Comparison of ENCODE assay signal across 1 cellular context in the genomic region with DNA sequence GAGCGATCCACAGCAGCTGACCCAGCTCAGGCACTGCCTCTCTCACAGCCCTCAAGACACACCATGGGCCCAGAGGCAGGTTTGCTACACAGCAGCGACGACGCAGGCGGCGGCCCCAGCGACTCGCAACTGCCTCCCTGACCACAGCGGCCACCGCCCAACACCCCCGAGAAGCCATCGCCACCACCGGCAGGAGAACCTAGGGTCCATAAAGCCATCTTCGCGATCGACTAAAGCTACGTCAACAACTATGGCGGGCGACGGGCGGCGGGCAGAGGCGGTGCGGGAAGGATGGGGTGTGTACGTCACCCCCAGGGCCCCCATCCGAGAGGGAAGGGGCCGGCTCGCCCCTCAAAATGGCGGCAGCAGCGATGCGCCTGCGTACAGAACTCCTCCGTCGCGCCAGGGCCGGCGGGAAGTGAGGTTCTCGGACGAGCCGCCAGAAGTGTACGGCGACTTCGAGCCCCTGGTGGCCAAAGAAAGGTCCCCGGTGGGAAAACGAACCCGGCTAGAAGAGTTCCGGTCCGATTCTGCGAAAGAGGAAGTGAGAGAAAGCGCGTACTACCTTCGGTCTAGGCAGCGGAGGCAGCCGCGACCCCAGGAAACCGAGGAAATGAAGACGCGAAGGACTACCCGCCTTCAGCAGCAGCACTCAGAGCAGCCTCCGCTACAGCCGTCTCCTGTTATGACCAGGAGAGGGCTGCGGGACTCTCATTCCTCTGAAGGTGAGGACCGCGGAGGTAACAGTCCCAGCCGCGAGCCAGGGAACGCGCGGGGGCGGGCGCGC.
A peak's percentile ranks its signal among the peaks of the same experiment; 100 is the strongest.
TF ChIP-seq lines count a peak whose summit lies in the region.

A gene with protein sequence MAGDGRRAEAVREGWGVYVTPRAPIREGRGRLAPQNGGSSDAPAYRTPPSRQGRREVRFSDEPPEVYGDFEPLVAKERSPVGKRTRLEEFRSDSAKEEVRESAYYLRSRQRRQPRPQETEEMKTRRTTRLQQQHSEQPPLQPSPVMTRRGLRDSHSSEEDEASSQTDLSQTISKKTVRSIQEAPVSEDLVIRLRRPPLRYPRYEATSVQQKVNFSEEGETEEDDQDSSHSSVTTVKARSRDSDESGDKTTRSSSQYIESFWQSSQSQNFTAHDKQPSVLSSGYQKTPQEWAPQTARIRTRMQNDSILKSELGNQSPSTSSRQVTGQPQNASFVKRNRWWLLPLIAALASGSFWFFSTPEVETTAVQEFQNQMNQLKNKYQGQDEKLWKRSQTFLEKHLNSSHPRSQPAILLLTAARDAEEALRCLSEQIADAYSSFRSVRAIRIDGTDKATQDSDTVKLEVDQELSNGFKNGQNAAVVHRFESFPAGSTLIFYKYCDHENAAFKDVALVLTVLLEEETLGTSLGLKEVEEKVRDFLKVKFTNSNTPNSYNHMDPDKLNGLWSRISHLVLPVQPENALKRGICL (plus strand): TSS at position 33 of the 787 bp plus-strand sequence. CDS start 218 bp downstream, at position 251.

TF ChIP-seq in HepG2, 621 proteins besides CTCF, POLR2A, EP300 and RAD21 (continued from another document and continues in another):
- TF ChIP-seq NBN (conservative IDR thresholded peaks at IDR 0.05): no peak
- peak; percentile 95 for TF ChIP-seq ZKSCAN5 (CRISPR knock-in tag; IDR thresholded peaks at IDR 0.05)
- peak; percentile 81 for TF ChIP-seq ZNF431 (CRISPR knock-in tag; IDR thresholded peaks at IDR 0.05; ENCODE audit: borderline replicate concordance, low read depth)
- peak; percentile 31; the same call in 1 of the 2 replicates for TF ChIP-seq ELF4 (CRISPR knock-in tag; IDR thresholded peaks at IDR 0.05; ENCODE audit: borderline replicate concordance)
- TF ChIP-seq SKI (IDR thresholded peaks at IDR 0.05; ENCODE audit: partially characterized antibody): peak; percentile 48
- TF ChIP-seq NCOA5 (CRISPR knock-in tag; IDR thresholded peaks at IDR 0.05): no peak
- TF ChIP-seq, protein P1, sequence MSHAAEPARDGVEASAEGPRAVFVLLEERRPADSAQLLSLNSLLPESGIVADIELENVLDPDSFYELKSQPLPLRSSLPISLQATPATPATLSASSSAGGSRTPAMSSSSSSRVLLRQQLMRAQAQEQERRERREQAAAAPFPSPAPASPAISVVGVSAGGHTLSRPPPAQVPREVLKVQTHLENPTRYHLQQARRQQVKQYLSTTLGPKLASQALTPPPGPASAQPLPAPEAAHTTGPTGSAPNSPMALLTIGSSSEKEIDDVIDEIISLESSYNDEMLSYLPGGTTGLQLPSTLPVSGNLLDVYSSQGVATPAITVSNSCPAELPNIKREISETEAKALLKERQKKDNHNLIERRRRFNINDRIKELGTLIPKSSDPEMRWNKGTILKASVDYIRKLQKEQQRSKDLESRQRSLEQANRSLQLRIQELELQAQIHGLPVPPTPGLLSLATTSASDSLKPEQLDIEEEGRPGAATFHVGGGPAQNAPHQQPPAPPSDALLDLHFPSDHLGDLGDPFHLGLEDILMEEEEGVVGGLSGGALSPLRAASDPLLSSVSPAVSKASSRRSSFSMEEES (CRISPR knock-in tag; IDR thresholded peaks at IDR 0.05): no peak
- TF ChIP-seq ZNF441 (CRISPR knock-in tag; IDR thresholded peaks at IDR 0.05; ENCODE audit: borderline replicate concordance): peak; percentile 48
- TF ChIP-seq, protein P2, sequence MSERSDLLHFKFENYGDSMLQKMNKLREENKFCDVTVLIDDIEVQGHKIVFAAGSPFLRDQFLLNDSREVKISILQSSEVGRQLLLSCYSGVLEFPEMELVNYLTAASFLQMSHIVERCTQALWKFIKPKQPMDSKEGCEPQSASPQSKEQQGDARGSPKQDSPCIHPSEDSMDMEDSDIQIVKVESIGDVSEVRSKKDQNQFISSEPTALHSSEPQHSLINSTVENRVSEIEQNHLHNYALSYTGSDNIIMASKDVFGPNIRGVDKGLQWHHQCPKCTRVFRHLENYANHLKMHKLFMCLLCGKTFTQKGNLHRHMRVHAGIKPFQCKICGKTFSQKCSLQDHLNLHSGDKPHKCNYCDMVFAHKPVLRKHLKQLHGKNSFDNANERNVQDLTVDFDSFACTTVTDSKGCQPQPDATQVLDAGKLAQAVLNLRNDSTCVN (CRISPR knock-in tag; IDR thresholded peaks at IDR 0.05; ENCODE audit: borderline replicate concordance): no peak
- no peak for TF ChIP-seq NR3C1 (CRISPR knock-in tag; IDR thresholded peaks at IDR 0.05)
- no peak for TF ChIP-seq NFATC3 (CRISPR knock-in tag; IDR thresholded peaks at IDR 0.05)
- peak; percentile 65 for TF ChIP-seq KLF6 (CRISPR knock-in tag; IDR thresholded peaks at IDR 0.05)
- TF ChIP-seq, protein P3, sequence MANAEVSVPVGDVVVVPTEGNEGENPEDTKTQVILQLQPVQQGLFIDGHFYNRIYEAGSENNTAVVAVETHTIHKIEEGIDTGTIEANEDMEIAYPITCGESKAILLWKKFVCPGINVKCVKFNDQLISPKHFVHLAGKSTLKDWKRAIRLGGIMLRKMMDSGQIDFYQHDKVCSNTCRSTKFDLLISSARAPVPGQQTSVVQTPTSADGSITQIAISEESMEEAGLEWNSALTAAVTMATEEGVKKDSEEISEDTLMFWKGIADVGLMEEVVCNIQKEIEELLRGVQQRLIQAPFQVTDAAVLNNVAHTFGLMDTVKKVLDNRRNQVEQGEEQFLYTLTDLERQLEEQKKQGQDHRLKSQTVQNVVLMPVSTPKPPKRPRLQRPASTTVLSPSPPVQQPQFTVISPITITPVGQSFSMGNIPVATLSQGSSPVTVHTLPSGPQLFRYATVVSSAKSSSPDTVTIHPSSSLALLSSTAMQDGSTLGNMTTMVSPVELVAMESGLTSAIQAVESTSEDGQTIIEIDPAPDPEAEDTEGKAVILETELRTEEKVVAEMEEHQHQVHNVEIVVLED (CRISPR knock-in tag; IDR thresholded peaks at IDR 0.05; ENCODE audit: borderline replicate concordance): peak; percentile 91
- no peak for TF ChIP-seq ZNF446 (CRISPR knock-in tag; IDR thresholded peaks at IDR 0.05)
- TF ChIP-seq STAG1 (CRISPR knock-in tag; IDR thresholded peaks at IDR 0.05): 0 out of 2 replicates have a peak, but pooled peaks have one; percentile 19
- peak; percentile 22; the same call in 1 of the 2 replicates for TF ChIP-seq ZBTB38 (CRISPR knock-in tag; IDR thresholded peaks at IDR 0.05)
- TF ChIP-seq, protein P4, sequence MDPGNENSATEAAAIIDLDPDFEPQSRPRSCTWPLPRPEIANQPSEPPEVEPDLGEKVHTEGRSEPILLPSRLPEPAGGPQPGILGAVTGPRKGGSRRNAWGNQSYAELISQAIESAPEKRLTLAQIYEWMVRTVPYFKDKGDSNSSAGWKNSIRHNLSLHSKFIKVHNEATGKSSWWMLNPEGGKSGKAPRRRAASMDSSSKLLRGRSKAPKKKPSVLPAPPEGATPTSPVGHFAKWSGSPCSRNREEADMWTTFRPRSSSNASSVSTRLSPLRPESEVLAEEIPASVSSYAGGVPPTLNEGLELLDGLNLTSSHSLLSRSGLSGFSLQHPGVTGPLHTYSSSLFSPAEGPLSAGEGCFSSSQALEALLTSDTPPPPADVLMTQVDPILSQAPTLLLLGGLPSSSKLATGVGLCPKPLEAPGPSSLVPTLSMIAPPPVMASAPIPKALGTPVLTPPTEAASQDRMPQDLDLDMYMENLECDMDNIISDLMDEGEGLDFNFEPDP (CRISPR knock-in tag; conservative IDR thresholded peaks at IDR 0.05): no peak
- TF ChIP-seq ZNF816 (CRISPR knock-in tag; IDR thresholded peaks at IDR 0.05; ENCODE audit: borderline replicate concordance): peak; percentile 15; the same call in 1 of the 2 replicates
- TF ChIP-seq MAF1 (CRISPR knock-in tag; IDR thresholded peaks at IDR 0.05; ENCODE audit: borderline replicate concordance): peak; percentile 38; the same call in 1 of the 2 replicates
- peak; percentile 46; the same call in 1 of the 2 replicates for TF ChIP-seq TGIF2 (CRISPR knock-in tag; IDR thresholded peaks at IDR 0.05)
- TF ChIP-seq CAMTA2 (CRISPR knock-in tag; IDR thresholded peaks at IDR 0.05; ENCODE audit: borderline replicate concordance): no peak
- no peak for TF ChIP-seq MAFG (CRISPR knock-in tag; IDR thresholded peaks at IDR 0.05)
- TF ChIP-seq, protein P5, sequence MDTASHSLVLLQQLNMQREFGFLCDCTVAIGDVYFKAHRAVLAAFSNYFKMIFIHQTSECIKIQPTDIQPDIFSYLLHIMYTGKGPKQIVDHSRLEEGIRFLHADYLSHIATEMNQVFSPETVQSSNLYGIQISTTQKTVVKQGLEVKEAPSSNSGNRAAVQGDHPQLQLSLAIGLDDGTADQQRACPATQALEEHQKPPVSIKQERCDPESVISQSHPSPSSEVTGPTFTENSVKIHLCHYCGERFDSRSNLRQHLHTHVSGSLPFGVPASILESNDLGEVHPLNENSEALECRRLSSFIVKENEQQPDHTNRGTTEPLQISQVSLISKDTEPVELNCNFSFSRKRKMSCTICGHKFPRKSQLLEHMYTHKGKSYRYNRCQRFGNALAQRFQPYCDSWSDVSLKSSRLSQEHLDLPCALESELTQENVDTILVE (CRISPR knock-in tag; IDR thresholded peaks at IDR 0.05): peak; percentile 92; the same call in 1 of the 2 replicates
- peak in 1 of 2 experiments; percentile 92; a peak in 2 of 4 replicates for TF ChIP-seq KLF16 (CRISPR knock-in tag; IDR thresholded peaks at IDR 0.05)
- TF ChIP-seq, protein P6, sequence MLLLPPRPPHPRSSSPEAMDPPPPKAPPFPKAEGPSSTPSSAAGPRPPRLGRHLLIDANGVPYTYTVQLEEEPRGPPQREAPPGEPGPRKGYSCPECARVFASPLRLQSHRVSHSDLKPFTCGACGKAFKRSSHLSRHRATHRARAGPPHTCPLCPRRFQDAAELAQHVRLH (CRISPR knock-in tag; IDR thresholded peaks at IDR 0.05; ENCODE audit: borderline replicate concordance, low read depth): peak; percentile 90
- TF ChIP-seq ZNF891 (CRISPR knock-in tag; IDR thresholded peaks at IDR 0.05): peak; percentile 90
- no peak for TF ChIP-seq ADNP (CRISPR knock-in tag; IDR thresholded peaks at IDR 0.05)
- TF ChIP-seq NCOA2 (CRISPR knock-in tag; IDR thresholded peaks at IDR 0.05): peak; percentile 36; the same call in 1 of the 2 replicates
- no peak for TF ChIP-seq MTF1 (CRISPR knock-in tag; IDR thresholded peaks at IDR 0.05)
- peak; percentile 54; the same call in 1 of the 2 replicates for TF ChIP-seq ZNF782 (CRISPR knock-in tag; IDR thresholded peaks at IDR 0.05; ENCODE audit: borderline replicate concordance)
- TF ChIP-seq, protein P7, sequence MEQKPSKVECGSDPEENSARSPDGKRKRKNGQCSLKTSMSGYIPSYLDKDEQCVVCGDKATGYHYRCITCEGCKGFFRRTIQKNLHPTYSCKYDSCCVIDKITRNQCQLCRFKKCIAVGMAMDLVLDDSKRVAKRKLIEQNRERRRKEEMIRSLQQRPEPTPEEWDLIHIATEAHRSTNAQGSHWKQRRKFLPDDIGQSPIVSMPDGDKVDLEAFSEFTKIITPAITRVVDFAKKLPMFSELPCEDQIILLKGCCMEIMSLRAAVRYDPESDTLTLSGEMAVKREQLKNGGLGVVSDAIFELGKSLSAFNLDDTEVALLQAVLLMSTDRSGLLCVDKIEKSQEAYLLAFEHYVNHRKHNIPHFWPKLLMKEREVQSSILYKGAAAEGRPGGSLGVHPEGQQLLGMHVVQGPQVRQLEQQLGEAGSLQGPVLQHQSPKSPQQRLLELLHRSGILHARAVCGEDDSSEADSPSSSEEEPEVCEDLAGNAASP (CRISPR knock-in tag; IDR thresholded peaks at IDR 0.05; ENCODE audit: borderline replicate concordance): peak; percentile 75
- TF ChIP-seq GZF1 (CRISPR knock-in tag; IDR thresholded peaks at IDR 0.05): no peak
- peak; percentile 95 for TF ChIP-seq RBFOX2 (IDR thresholded peaks at IDR 0.05; ENCODE audit: low read depth, low read length)
- peak; percentile 8 for TF ChIP-seq HNRNPK (IDR thresholded peaks at IDR 0.05; ENCODE audit: low read depth, low read length, poor library complexity, severe bottlenecking)
- TF ChIP-seq AKAP8 (CRISPR knock-in tag; IDR thresholded peaks at IDR 0.05): peak; percentile 73
- no peak; the same call in 1 of the 2 replicates for TF ChIP-seq PPARG (CRISPR knock-in tag; conservative IDR thresholded peaks at IDR 0.05)
- TF ChIP-seq ZBTB20 (CRISPR knock-in tag; IDR thresholded peaks at IDR 0.05; ENCODE audit: borderline replicate concordance, low read depth): peak; percentile 84; the same call in 1 of the 2 replicates
- 0 out of 2 replicates have a peak, but pooled peaks have one; percentile 49 for TF ChIP-seq PAX8 (CRISPR knock-in tag; IDR thresholded peaks at IDR 0.05; ENCODE audit: borderline replicate concordance)
- TF ChIP-seq HNRNPUL1 (IDR thresholded peaks at IDR 0.05; ENCODE audit: low read depth, low read length): no peak
- TF ChIP-seq ZNF558 (CRISPR knock-in tag; IDR thresholded peaks at IDR 0.05; ENCODE audit: borderline replicate concordance): peak; percentile 54; the same call in 1 of the 2 replicates
- TF ChIP-seq MED1 (CRISPR knock-in tag; IDR thresholded peaks at IDR 0.05): peak; percentile 88
- TF ChIP-seq ZFY (CRISPR knock-in tag; IDR thresholded peaks at IDR 0.05): peak; percentile 83
- peak; percentile 90; the same call in 1 of the 2 replicates for TF ChIP-seq POLR2AphosphoS2 (IDR thresholded peaks at IDR 0.05; ENCODE audit: low read depth, low read length)
- TF ChIP-seq, protein P8, sequence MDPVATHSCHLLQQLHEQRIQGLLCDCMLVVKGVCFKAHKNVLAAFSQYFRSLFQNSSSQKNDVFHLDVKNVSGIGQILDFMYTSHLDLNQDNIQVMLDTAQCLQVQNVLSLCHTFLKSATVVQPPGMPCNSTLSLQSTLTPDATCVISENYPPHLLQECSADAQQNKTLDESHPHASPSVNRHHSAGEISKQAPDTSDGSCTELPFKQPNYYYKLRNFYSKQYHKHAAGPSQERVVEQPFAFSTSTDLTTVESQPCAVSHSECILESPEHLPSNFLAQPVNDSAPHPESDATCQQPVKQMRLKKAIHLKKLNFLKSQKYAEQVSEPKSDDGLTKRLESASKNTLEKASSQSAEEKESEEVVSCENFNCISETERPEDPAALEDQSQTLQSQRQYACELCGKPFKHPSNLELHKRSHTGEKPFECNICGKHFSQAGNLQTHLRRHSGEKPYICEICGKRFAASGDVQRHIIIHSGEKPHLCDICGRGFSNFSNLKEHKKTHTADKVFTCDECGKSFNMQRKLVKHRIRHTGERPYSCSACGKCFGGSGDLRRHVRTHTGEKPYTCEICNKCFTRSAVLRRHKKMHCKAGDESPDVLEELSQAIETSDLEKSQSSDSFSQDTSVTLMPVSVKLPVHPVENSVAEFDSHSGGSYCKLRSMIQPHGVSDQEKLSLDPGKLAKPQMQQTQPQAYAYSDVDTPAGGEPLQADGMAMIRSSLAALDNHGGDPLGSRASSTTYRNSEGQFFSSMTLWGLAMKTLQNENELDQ (CRISPR knock-in tag; IDR thresholded peaks at IDR 0.05; ENCODE audit: borderline replicate concordance): no peak
- TF ChIP-seq TCF7 (IDR thresholded peaks at IDR 0.05; ENCODE audit: low read depth): no peak
- no peak; the same call in 1 of the 2 replicates for TF ChIP-seq ZNF3 (CRISPR knock-in tag; IDR thresholded peaks at IDR 0.05)
- TF ChIP-seq SRSF4 (IDR thresholded peaks at IDR 0.05; ENCODE audit: low read depth, low read length, poor library complexity, severe bottlenecking): no peak
- no peak for TF ChIP-seq ZNF253 (CRISPR knock-in tag; IDR thresholded peaks at IDR 0.05; ENCODE audit: borderline replicate concordance)
- TF ChIP-seq ZFP82 (CRISPR knock-in tag; IDR thresholded peaks at IDR 0.05; ENCODE audit: borderline replicate concordance): no peak
- no peak for TF ChIP-seq ZNF10 (CRISPR knock-in tag; IDR thresholded peaks at IDR 0.05; ENCODE audit: borderline replicate concordance, low read depth)
